Comparison of ENCODE assay signal across 1 cellular context in the genomic region with DNA sequence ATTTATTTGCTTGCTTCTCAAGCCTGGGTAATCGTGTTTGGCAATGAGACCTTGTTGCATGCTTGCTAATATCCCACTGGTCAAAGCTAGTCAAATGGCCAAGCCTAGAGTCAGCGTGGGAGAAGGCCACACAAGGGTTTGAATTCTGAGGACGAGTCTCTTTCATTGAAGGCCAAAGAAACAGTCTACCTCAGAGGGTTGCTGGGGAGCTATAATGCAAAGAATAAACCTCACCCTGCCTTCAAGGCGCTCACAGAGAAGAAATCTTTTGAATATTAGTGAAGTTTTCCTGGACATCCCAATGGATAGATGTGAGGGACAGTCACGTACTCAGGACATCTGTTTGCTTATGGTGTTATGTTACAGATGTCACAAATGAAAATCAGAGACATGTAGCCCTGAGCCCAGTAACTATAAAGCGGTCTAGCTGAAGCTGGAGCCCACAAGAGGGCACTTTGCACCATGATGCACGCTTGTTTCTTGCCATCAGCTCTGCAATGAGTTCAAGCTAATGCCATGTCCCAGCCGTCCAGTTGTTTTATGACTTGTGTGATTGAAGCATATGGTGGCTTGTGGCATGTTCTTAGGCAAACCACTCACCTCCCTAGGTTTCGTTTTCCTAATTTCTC.
TF ChIP-seq lines count a peak whose summit lies in the region.

No MANE protein-coding gene starts in this region.

TF ChIP-seq in HepG2, 621 proteins besides CTCF, POLR2A, EP300 and RAD21 (continued from another document):
- TF ChIP-seq FOXA3 (CRISPR knock-in tag; IDR thresholded peaks at IDR 0.05) (peak; percentile 22; the same call in 1 of the 2 replicates), ZMYM4 (CRISPR knock-in tag; IDR thresholded peaks at IDR 0.05) (peak; percentile 44; the same call in 1 of the 2 replicates)
TF ChIP-seq in HepG2: peak in this region for 26.
